In the genomic region with DNA sequence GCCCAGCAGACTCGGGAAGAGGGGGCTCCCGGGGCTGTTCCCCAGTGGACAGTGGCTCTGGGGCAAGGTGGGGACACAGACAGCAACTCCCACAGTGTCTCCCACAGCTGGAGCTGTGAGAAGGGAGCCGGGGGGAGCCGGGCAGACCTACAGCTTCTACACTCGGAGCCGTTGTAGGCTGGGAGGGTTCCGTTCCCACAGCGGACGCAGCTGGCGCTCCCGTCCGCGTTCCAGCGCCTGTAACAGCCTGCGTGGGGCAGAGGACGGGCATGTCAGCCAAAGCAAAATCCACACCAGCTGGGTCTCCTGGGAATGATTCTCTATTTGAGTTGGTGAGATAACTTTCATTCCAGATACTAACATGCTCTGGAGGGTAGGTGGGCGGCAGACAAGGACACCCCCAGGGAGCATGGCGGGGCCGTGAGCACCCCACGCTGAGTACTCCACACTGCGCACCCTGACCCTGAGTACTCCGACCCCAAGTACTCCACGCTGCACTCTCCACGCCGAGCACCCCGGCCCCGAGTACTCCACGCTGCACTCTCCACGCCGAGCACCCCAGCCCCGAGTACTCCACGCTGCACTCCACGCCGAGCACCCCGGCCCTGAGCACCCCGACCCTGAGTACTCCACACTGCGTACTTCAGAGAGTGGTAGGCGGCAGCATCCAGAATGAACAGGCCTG, we compare ENCODE assay signal across 12 cellular contexts. TPM values are rescaled to one million over a fixed set of nuclear protein-coding genes. Genes with fewer than 3 reads are reported as not detected.
"Had no signal": no experiment of that assay in that cellular context is flagged by ENCODE, and none has a peak within 500 bp of the region (broad histone marks: within the 10 kb centered on the region; RNA-seq: fewer than 3 reads in every experiment).

No MANE protein-coding gene starts in this region.

- H3K4me1 ChIP-seq: sigmoid colon had no signal

- H2AFZ ChIP-seq: hepatocyte had no signal

- H3K36me3 ChIP-seq: sigmoid colon had no signal

- H3K79me2 ChIP-seq: hepatocyte had no signal

- DNase-seq: amygdala; sigmoid colon; stimulated activated CD4-positive, alpha-beta T cell treated with anti-CD3 and anti-CD28 coated beads, Interleukin-2, amount 100 ng/mL, for 48 hours; stimulated activated naive CD4-positive, alpha-beta T cell treated with Interleukin-2 at 50 U/mL for 16 hours had no signal

- H3K4me3 ChIP-seq: hepatocyte, mucosa of descending colon, sigmoid colon had no signal

- ATAC-seq: activated CD4-positive, CD25-positive, alpha-beta regulatory T cell treated with anti-CD3 and anti-CD28 coated beads, Interleukin-2, amount 50 U/mL, for 24 hours; mucosa of descending colon; naive thymus-derived CD8-positive, alpha-beta T cell had no signal

- H3K27ac ChIP-seq: hepatocyte, sigmoid colon had no signal

- FAIRE-seq: urothelium cell line had no signal

- H3K27me3 ChIP-seq: hepatocyte, sigmoid colon had no signal

- H3K4me2 ChIP-seq: hepatocyte had no signal

- H3K9me3 ChIP-seq: mucosa of descending colon, sigmoid colon had no signal

RNA-seq across cellular contexts. Expression of a gene that starts 13.4 kb away (rescaled TPM):
- total RNA-seq: lung microvascular endothelial cell; naive thymus-derived CD8-positive, alpha-beta T cell; pulmonary artery endothelial cell; sigmoid colon; temporal lobe had no signal
- polyA plus RNA-seq: naive thymus-derived CD8-positive, alpha-beta T cell had no signal
